1 cellular context compared by ENCODE assay signal in genomic region chr6:27332692-27333641, GRCh38.
A peak's percentile ranks its signal among the peaks of the same experiment; 100 is the strongest.
TF ChIP-seq lines count a peak whose summit lies in the region.

No MANE protein-coding gene starts in this region.

TF ChIP-seq in HEK293, 187 proteins besides CTCF, POLR2A, EP300 and RAD21 (continued from another document):
- TF ChIP-seq PRDM1 (tag by site-specific recombination; IDR thresholded peaks at IDR 0.05) (peak; percentile 98), ZNF394 (tag by site-specific recombination; IDR thresholded peaks at IDR 0.05; ENCODE audit: borderline replicate concordance) (peak; percentile 71), ZNF214 (tag by site-specific recombination; IDR thresholded peaks at IDR 0.05; ENCODE audit: borderline replicate concordance) (no peak), ZBTB8A (tag by site-specific recombination; IDR thresholded peaks at IDR 0.05) (peak; percentile 39), ZNF132 (tag by site-specific recombination; IDR thresholded peaks at IDR 0.05; ENCODE audit: borderline replicate concordance) (no peak), ZNF843 (tag by site-specific recombination; IDR thresholded peaks at IDR 0.05) (peak; percentile 31), ZNF701 (tag by site-specific recombination; IDR thresholded peaks at IDR 0.05) (no peak), ZNF792 (tag by site-specific recombination; IDR thresholded peaks at IDR 0.05) (peak; percentile 31; the same call in 1 of the 2 replicates), ZSCAN16 (tag by site-specific recombination; IDR thresholded peaks at IDR 0.05) (peak; percentile 78), GFI1B (tag by site-specific recombination; IDR thresholded peaks at IDR 0.05) (no peak), ZBTB17 (tag by site-specific recombination; IDR thresholded peaks at IDR 0.05) (peak; percentile 97), ZNF184 (tag by site-specific recombination; IDR thresholded peaks at IDR 0.05) (peak; percentile 39; the same call in 1 of the 2 replicates), ZNF580 (tag by site-specific recombination; IDR thresholded peaks at IDR 0.05) (peak; percentile 85; the same call in 1 of the 2 replicates), ZNF488 (tag by site-specific recombination; IDR thresholded peaks at IDR 0.05) (no peak), PRDM6 (tag by site-specific recombination; IDR thresholded peaks at IDR 0.05) (peak; percentile 82), ZNF335 (tag by site-specific recombination; conservative IDR thresholded peaks at IDR 0.05) (peak; percentile 86), ZNF501 (tag by site-specific recombination; IDR thresholded peaks at IDR 0.05) (peak; percentile 89; the same call in 1 of the 2 replicates), ZNF664 (tag by site-specific recombination; IDR thresholded peaks at IDR 0.05) (0 out of 2 replicates have a peak, but pooled peaks have one; percentile 54), BCL11A (tag by site-specific recombination; IDR thresholded peaks at IDR 0.05; ENCODE audit: low read depth) (no peak), ZNF324 (tag by site-specific recombination; IDR thresholded peaks at IDR 0.05) (peak; percentile 91; the same call in 1 of the 2 replicates), BCL11B (tag by site-specific recombination; IDR thresholded peaks at IDR 0.05; ENCODE audit: low read depth) (0 out of 2 replicates have a peak, but pooled peaks have one; percentile 44), KLF16 (tag by site-specific recombination; IDR thresholded peaks at IDR 0.05) (no peak), ZNF561 (tag by site-specific recombination; IDR thresholded peaks at IDR 0.05; ENCODE audit: borderline replicate concordance) (peak; percentile 83), TSHZ1 (tag by site-specific recombination; IDR thresholded peaks at IDR 0.05; ENCODE audit: borderline replicate concordance) (peak; percentile 58), ZNF48 (tag by site-specific recombination; IDR thresholded peaks at IDR 0.05) (no peak), ZEB2 (tag by site-specific recombination; IDR thresholded peaks at IDR 0.05) (peak; percentile 87), HOXA7 (CRISPR knock-in tag; IDR thresholded peaks at IDR 0.05; ENCODE audit: borderline replicate concordance) (no peak), SP7 (tag by site-specific recombination; IDR thresholded peaks at IDR 0.05) (peak; percentile 87), ZNF391 (tag by site-specific recombination; IDR thresholded peaks at IDR 0.05; ENCODE audit: borderline replicate concordance, low read depth) (peak; percentile 81)
- TF ChIP-seq, protein P1, sequence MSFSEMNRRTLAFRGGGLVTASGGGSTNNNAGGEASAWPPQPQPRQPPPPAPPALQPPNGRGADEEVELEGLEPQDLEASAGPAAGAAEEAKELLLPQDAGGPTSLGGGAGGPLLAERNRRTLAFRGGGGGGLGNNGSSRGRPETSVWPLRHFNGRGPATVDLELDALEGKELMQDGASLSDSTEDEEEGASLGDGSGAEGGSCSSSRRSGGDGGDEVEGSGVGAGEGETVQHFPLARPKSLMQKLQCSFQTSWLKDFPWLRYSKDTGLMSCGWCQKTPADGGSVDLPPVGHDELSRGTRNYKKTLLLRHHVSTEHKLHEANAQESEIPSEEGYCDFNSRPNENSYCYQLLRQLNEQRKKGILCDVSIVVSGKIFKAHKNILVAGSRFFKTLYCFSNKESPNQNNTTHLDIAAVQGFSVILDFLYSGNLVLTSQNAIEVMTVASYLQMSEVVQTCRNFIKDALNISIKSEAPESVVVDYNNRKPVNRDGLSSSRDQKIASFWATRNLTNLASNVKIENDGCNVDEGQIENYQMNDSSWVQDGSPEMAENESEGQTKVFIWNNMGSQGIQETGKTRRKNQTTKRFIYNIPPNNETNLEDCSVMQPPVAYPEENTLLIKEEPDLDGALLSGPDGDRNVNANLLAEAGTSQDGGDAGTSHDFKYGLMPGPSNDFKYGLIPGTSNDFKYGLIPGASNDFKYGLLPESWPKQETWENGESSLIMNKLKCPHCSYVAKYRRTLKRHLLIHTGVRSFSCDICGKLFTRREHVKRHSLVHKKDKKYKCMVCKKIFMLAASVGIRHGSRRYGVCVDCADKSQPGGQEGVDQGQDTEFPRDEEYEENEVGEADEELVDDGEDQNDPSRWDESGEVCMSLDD (tag by site-specific recombination; IDR thresholded peaks at IDR 0.05), result no peak
- TF ChIP-seq, protein P2, sequence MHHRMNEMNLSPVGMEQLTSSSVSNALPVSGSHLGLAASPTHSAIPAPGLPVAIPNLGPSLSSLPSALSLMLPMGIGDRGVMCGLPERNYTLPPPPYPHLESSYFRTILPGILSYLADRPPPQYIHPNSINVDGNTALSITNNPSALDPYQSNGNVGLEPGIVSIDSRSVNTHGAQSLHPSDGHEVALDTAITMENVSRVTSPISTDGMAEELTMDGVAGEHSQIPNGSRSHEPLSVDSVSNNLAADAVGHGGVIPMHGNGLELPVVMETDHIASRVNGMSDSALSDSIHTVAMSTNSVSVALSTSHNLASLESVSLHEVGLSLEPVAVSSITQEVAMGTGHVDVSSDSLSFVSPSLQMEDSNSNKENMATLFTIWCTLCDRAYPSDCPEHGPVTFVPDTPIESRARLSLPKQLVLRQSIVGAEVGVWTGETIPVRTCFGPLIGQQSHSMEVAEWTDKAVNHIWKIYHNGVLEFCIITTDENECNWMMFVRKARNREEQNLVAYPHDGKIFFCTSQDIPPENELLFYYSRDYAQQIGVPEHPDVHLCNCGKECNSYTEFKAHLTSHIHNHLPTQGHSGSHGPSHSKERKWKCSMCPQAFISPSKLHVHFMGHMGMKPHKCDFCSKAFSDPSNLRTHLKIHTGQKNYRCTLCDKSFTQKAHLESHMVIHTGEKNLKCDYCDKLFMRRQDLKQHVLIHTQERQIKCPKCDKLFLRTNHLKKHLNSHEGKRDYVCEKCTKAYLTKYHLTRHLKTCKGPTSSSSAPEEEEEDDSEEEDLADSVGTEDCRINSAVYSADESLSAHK (tag by site-specific recombination; IDR thresholded peaks at IDR 0.05), result peak; percentile 99
- TF ChIP-seq, protein P3, sequence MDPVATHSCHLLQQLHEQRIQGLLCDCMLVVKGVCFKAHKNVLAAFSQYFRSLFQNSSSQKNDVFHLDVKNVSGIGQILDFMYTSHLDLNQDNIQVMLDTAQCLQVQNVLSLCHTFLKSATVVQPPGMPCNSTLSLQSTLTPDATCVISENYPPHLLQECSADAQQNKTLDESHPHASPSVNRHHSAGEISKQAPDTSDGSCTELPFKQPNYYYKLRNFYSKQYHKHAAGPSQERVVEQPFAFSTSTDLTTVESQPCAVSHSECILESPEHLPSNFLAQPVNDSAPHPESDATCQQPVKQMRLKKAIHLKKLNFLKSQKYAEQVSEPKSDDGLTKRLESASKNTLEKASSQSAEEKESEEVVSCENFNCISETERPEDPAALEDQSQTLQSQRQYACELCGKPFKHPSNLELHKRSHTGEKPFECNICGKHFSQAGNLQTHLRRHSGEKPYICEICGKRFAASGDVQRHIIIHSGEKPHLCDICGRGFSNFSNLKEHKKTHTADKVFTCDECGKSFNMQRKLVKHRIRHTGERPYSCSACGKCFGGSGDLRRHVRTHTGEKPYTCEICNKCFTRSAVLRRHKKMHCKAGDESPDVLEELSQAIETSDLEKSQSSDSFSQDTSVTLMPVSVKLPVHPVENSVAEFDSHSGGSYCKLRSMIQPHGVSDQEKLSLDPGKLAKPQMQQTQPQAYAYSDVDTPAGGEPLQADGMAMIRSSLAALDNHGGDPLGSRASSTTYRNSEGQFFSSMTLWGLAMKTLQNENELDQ (tag by site-specific recombination; IDR thresholded peaks at IDR 0.05; ENCODE audit: low read depth), result no peak
- TF ChIP-seq, protein P4, sequence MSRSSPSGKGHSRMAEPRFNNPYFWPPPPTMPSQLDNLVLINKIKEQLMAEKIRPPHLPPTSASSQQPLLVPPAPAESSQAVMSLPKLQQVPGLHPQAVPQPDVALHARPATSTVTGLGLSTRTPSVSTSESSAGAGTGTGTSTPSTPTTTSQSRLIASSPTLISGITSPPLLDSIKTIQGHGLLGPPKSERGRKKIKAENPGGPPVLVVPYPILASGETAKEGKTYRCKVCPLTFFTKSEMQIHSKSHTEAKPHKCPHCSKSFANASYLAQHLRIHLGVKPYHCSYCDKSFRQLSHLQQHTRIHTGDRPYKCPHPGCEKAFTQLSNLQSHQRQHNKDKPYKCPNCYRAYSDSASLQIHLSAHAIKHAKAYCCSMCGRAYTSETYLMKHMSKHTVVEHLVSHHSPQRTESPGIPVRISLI (tag by site-specific recombination; IDR thresholded peaks at IDR 0.05), result peak; percentile 87; the same call in 1 of the 2 replicates
- TF ChIP-seq, protein P5, sequence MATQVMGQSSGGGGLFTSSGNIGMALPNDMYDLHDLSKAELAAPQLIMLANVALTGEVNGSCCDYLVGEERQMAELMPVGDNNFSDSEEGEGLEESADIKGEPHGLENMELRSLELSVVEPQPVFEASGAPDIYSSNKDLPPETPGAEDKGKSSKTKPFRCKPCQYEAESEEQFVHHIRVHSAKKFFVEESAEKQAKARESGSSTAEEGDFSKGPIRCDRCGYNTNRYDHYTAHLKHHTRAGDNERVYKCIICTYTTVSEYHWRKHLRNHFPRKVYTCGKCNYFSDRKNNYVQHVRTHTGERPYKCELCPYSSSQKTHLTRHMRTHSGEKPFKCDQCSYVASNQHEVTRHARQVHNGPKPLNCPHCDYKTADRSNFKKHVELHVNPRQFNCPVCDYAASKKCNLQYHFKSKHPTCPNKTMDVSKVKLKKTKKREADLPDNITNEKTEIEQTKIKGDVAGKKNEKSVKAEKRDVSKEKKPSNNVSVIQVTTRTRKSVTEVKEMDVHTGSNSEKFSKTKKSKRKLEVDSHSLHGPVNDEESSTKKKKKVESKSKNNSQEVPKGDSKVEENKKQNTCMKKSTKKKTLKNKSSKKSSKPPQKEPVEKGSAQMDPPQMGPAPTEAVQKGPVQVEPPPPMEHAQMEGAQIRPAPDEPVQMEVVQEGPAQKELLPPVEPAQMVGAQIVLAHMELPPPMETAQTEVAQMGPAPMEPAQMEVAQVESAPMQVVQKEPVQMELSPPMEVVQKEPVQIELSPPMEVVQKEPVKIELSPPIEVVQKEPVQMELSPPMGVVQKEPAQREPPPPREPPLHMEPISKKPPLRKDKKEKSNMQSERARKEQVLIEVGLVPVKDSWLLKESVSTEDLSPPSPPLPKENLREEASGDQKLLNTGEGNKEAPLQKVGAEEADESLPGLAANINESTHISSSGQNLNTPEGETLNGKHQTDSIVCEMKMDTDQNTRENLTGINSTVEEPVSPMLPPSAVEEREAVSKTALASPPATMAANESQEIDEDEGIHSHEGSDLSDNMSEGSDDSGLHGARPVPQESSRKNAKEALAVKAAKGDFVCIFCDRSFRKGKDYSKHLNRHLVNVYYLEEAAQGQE (tag by site-specific recombination; IDR thresholded peaks at IDR 0.05), result peak; percentile 55
- TF ChIP-seq, protein P6, sequence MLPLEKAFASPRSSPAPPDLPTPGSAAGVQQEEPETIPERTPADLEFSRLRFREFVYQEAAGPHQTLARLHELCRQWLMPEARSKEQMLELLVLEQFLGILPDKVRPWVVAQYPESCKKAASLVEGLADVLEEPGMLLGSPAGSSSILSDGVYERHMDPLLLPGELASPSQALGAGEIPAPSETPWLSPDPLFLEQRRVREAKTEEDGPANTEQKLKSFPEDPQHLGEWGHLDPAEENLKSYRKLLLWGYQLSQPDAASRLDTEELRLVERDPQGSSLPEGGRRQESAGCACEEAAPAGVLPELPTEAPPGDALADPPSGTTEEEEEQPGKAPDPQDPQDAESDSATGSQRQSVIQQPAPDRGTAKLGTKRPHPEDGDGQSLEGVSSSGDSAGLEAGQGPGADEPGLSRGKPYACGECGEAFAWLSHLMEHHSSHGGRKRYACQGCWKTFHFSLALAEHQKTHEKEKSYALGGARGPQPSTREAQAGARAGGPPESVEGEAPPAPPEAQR (tag by site-specific recombination; IDR thresholded peaks at IDR 0.05), result peak; percentile 34; the same call in 1 of the 2 replicates
